1 cellular context compared by ENCODE assay signal in the genomic region with DNA sequence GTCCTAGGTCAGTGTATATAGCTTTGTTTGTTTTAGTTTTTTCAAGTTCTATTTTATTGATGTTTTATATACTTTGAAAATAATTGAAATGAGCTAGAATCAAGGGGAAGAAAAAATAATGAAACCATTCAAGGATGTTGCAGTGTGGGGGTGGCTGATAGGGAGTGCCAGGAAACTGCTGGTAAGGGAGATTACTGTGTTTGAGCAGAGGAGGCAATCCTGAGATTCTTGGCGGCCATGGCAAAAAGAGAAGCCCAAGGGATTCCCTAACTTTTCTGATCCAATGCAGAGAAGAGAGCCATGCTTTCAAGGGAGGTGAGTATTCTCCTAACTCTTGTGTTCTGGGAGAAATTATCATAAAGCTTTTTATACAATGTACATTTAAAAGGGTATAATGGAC.
TF ChIP-seq lines count a peak whose summit lies in the region.

No MANE protein-coding gene starts in this region.

TF ChIP-seq in GM23338, 12 proteins besides CTCF, POLR2A, EP300 and RAD21 (continued from another document):
- TF ChIP-seq ZNF462 (CRISPR knock-in tag; IDR thresholded peaks at IDR 0.05): no peak
TF ChIP-seq in GM23338: peak in this region for 0.
